Comparison of ENCODE assay signal across 23 cellular contexts in the genomic region with DNA sequence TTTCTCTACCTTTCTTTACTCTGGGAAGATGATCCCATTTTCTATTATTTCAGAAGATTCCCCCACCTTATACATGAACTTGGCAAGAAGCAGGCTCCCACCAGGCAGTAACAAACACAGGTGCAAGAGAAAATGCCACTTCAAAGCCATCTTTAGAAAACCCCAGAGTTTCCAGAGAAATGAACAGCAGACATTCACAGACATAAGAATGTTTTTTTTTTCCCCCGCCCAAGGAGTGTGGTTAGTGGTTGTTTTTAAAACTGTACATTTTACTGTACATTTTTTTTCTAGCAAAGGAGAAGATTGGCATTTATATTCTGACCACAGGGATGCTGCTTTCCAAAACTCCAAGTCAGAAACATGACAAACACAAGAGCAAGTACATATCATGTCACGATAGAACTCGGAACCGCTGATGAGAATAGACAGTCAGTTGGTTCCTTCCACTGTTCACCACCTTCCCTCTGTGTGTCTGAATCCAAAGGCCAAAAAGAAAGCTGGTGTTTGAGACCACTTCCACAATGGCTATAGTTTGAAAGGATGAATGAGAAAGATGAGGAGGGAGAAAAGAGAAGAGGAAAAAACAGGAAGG.
DNase-seq lines count a peak whose midpoint lies in the region; ATAC-seq lines count a peak whose summit lies in the region.
"Had no signal": no experiment of that assay in that cellular context is flagged by ENCODE, and none has a peak within 500 bp of the region (broad histone marks: within the 10 kb centered on the region; RNA-seq: fewer than 3 reads in every experiment).

No MANE protein-coding gene starts in this region.

- no peak for DNase-seq in activated T-cell treated with anti-CD3 and anti-CD28 coated beads, Interleukin-2, amount 50 U/mL, for 4 hours
- DNase-seq in activated T-cell treated with anti-CD3 and anti-CD28 coated beads for 4 hours (no peak), hepatic stellate cell (ENCODE audit: low spot score) (no peak)
- DNase-seq in Jurkat, Clone E6-1 (ENCODE audit: low read depth, low spot score) = peak; percentile 94
- DNase-seq in activated T-helper 2 cell treated with anti-CD3 and anti-CD28 coated beads, Interferon-gamma antibody, Interleukin-2, Interleukin-4, amounts not matched to agents 10 μg/mL and 5 μg/mL and 100 μg/mL, durations not matched to agents 14 hours and 24 hours and 36 hours (ENCODE audit: low spot score) = peak; percentile 15
- no peak for DNase-seq in stimulated activated naive B cell treated with anti-CD40 and anti-IgM and Interleukin-4, amounts not matched to agents 10 μg/mL and 1 μg/mL and 100 μg/mL, for 72 hours
- DNase-seq: activated CD4-positive, alpha-beta T cell treated with anti-CD3 and anti-CD28 coated beads for 4 hours; C1 segment of cervical spinal cord; effector CD8-positive, alpha-beta T cell; foreskin keratinocyte; HCEC 1CT; heart right ventricle; Kasumi-1; left lung; naive B cell; NCI-H2171 treated with DMSO at 0.1 percent for 48 hours; NCI-H524; SIG-M5; substantia nigra had no signal

- intact Hi-C loops in activated T-helper 2 cell treated with anti-CD3 and anti-CD28 coated beads, Interferon-gamma antibody, Interleukin-2, Interleukin-4, amounts not matched to agents 10 μg/mL and 5 μg/mL and 100 μg/mL, durations not matched to agents 14 hours and 24 hours and 36 hours (cut with micrococcal nuclease) = loop anchor here (2.0 kb wide), 1 partner anchor 18 kb away; no protein-coding TSS in a partner anchor

- no peaks in the 10 kb centered on the region for H3K36me3 Mint-ChIP-seq in activated T-cell treated with anti-CD3 and anti-CD28 coated beads, Interleukin-2, amount 50 U/mL, for 4 hours (ENCODE audit: insufficient read depth)
- no peaks in the 10 kb centered on the region for H3K36me3 Mint-ChIP-seq in activated T-helper 2 cell treated with anti-CD3 and anti-CD28 coated beads, Interferon-gamma antibody, Interleukin-2, Interleukin-4, amounts not matched to agents 10 μg/mL and 5 μg/mL and 100 μg/mL, durations not matched to agents 14 hours and 24 hours and 36 hours (ENCODE audit: low read depth)
- H3K36me3 Mint-ChIP-seq in stimulated activated naive B cell treated with anti-CD40 and anti-IgM and Interleukin-4, amounts not matched to agents 10 μg/mL and 1 μg/mL and 100 μg/mL, for 72 hours = no peaks in the 10 kb centered on the region
- H3K36me3 Mint-ChIP-seq: brain, naive B cell had no signal

- peaks cover 50% of the 10 kb centered on the region for H3K4me1 Mint-ChIP-seq in activated T-cell treated with anti-CD3 and anti-CD28 coated beads, Interleukin-2, amount 50 U/mL, for 4 hours (ENCODE audit: low read depth)
- peaks cover 58% of the 10 kb centered on the region for H3K4me1 Mint-ChIP-seq in activated T-helper 2 cell treated with anti-CD3 and anti-CD28 coated beads, Interferon-gamma antibody, Interleukin-2, Interleukin-4, amounts not matched to agents 10 μg/mL and 5 μg/mL and 100 μg/mL, durations not matched to agents 14 hours and 24 hours and 36 hours (ENCODE audit: low read depth)
- H3K4me1 Mint-ChIP-seq in stimulated activated naive B cell treated with anti-CD40 and anti-IgM and Interleukin-4, amounts not matched to agents 10 μg/mL and 1 μg/mL and 100 μg/mL, for 72 hours = peaks cover 9 to 26% of the 10 kb centered on the region in 2 donors
- H3K4me1 Mint-ChIP-seq: naive B cell had no signal

- H3K4me3 ChIP-seq in Jurkat, Clone E6-1 (ENCODE audit: low read length) = peak overlapping the region; percentile 11; the same call in 1 of the 2 replicates
- H3K4me3 ChIP-seq: heart right ventricle, left lung, smooth muscle cell had no signal

- H3K27ac Mint-ChIP-seq in activated T-helper 2 cell treated with anti-CD3 and anti-CD28 coated beads, Interferon-gamma antibody, Interleukin-2, Interleukin-4, amounts not matched to agents 10 μg/mL and 5 μg/mL and 100 μg/mL, durations not matched to agents 14 hours and 24 hours and 36 hours = peak overlapping the region; percentile 74
- H3K27ac Mint-ChIP-seq in stimulated activated naive B cell treated with anti-CD40 and anti-IgM and Interleukin-4, amounts not matched to agents 10 μg/mL and 1 μg/mL and 100 μg/mL, for 72 hours = no peak overlapping the region
- H3K27ac Mint-ChIP-seq: brain had no signal

- no peaks in the 10 kb centered on the region for H3K9me3 Mint-ChIP-seq in activated T-cell treated with anti-CD3 and anti-CD28 coated beads, Interleukin-2, amount 50 U/mL, for 4 hours
- no peaks in the 10 kb centered on the region for H3K9me3 Mint-ChIP-seq in activated T-helper 2 cell treated with anti-CD3 and anti-CD28 coated beads, Interferon-gamma antibody, Interleukin-2, Interleukin-4, amounts not matched to agents 10 μg/mL and 5 μg/mL and 100 μg/mL, durations not matched to agents 14 hours and 24 hours and 36 hours
- no peaks in the 10 kb centered on the region for H3K9me3 Mint-ChIP-seq in stimulated activated naive B cell treated with anti-CD40 and anti-IgM and Interleukin-4, amounts not matched to agents 10 μg/mL and 1 μg/mL and 100 μg/mL, for 72 hours
- H3K9me3 Mint-ChIP-seq: naive B cell had no signal

- peak; percentile 39 to 71 for ATAC-seq in activated T-cell treated with anti-CD3 and anti-CD28 coated beads, Interleukin-2, amount 50 U/mL, for 4 hours
- ATAC-seq in stimulated activated naive B cell treated with anti-CD40 and anti-IgM and Interleukin-4, amounts not matched to agents 10 μg/mL and 1 μg/mL and 100 μg/mL, for 72 hours (replicated peaks) = peak; percentile 63 to 66
- no peak for ATAC-seq in HG02642 (IDR thresholded peaks at IDR 0.05; ENCODE audit: poor library complexity, unreplicated experiment)
- ATAC-seq: foreskin keratinocyte, heart right ventricle, left lung, Panc1 had no signal

- peaks cover 9% of the 10 kb centered on the region for H3K27me3 Mint-ChIP-seq in activated T-cell treated with anti-CD3 and anti-CD28 coated beads, Interleukin-2, amount 50 U/mL, for 4 hours (ENCODE audit: low read depth)
- H3K27me3 Mint-ChIP-seq in activated T-helper 2 cell treated with anti-CD3 and anti-CD28 coated beads, Interferon-gamma antibody, Interleukin-2, Interleukin-4, amounts not matched to agents 10 μg/mL and 5 μg/mL and 100 μg/mL, durations not matched to agents 14 hours and 24 hours and 36 hours (ENCODE audit: low read depth) = no peaks in the 10 kb centered on the region
- H3K27me3 Mint-ChIP-seq in stimulated activated naive B cell treated with anti-CD40 and anti-IgM and Interleukin-4, amounts not matched to agents 10 μg/mL and 1 μg/mL and 100 μg/mL, for 72 hours = peaks cover 0 to 5% of the 10 kb centered on the region in 2 donors

- peak overlapping the region; percentile 14 for H3K4me3 Mint-ChIP-seq in activated T-cell treated with anti-CD3 and anti-CD28 coated beads, Interleukin-2, amount 50 U/mL, for 4 hours
- peak overlapping the region; percentile 45 for H3K4me3 Mint-ChIP-seq in activated T-helper 2 cell treated with anti-CD3 and anti-CD28 coated beads, Interferon-gamma antibody, Interleukin-2, Interleukin-4, amounts not matched to agents 10 μg/mL and 5 μg/mL and 100 μg/mL, durations not matched to agents 14 hours and 24 hours and 36 hours (ENCODE audit: low read depth)
- H3K4me3 Mint-ChIP-seq in stimulated activated naive B cell treated with anti-CD40 and anti-IgM and Interleukin-4, amounts not matched to agents 10 μg/mL and 1 μg/mL and 100 μg/mL, for 72 hours = no peak overlapping the region
- H3K4me3 Mint-ChIP-seq: brain, naive B cell had no signal

Comparison
In these comparisons a context has a peak if more than half of its experiments do, and no peak if none do; other contexts are left out.
1. DNase-seq: peak in Jurkat, Clone E6-1 (single experiment) and activated T-helper 2 cell treated with anti-CD3 and anti-CD28 coated beads, Interferon-gamma antibody, Interleukin-2, Interleukin-4, amounts not matched to agents 10 μg/mL and 5 μg/mL and 100 μg/mL, durations not matched to agents 14 hours and 24 hours and 36 hours (single experiment); none in activated T-cell treated with anti-CD3 and anti-CD28 coated beads, Interleukin-2, amount 50 U/mL, for 4 hours (single experiment), activated T-cell treated with anti-CD3 and anti-CD28 coated beads for 4 hours (single experiment), stimulated activated naive B cell treated with anti-CD40 and anti-IgM and Interleukin-4, amounts not matched to agents 10 μg/mL and 1 μg/mL and 100 μg/mL, for 72 hours (single experiment) and hepatic stellate cell (single experiment).
2. H3K4me3 Mint-ChIP-seq: peak in activated T-cell treated with anti-CD3 and anti-CD28 coated beads, Interleukin-2, amount 50 U/mL, for 4 hours (single experiment) and activated T-helper 2 cell treated with anti-CD3 and anti-CD28 coated beads, Interferon-gamma antibody, Interleukin-2, Interleukin-4, amounts not matched to agents 10 μg/mL and 5 μg/mL and 100 μg/mL, durations not matched to agents 14 hours and 24 hours and 36 hours (single experiment); none in stimulated activated naive B cell treated with anti-CD40 and anti-IgM and Interleukin-4, amounts not matched to agents 10 μg/mL and 1 μg/mL and 100 μg/mL, for 72 hours (0 of 2).